In genomic region chr11:68792400-68792955, GRCh38 we compare ENCODE assay signal across 27 cellular contexts. TPM values are rescaled to one million over a fixed set of nuclear protein-coding genes. Genes with fewer than 3 reads are reported as not detected.
A peak's percentile ranks its signal among the peaks of the same experiment; 100 is the strongest.
DNase-seq lines count a peak whose midpoint lies in the region; FAIRE-seq and TF ChIP-seq lines count a peak whose summit lies in the region.
"Had no signal": no experiment of that assay in that cellular context is flagged by ENCODE, and none has a peak within 500 bp of the region (broad histone marks: within the 10 kb centered on the region; RNA-seq: fewer than 3 reads in every experiment).

No MANE protein-coding gene starts in this region.

- H3K9me3 ChIP-seq in mesenchymal stem cell (ENCODE audit: control insufficient read depth, low read length) = no peaks in the 10 kb centered on the region
- H3K9me3 ChIP-seq: esophagus muscularis mucosa, pancreas, sigmoid colon had no signal

- no peak overlapping the region for H4K91ac ChIP-seq in mesenchymal stem cell (ENCODE audit: low read length)

- H3K36me3 Mint-ChIP-seq in activated naive CD4-positive, alpha-beta T cell treated with anti-CD3 and anti-CD28 coated beads, Interleukin-2, amount 10 ng/mL, durations not matched to agents 7 days and 5 days = peaks cover 32% of the 10 kb centered on the region

- H3K9me3 Mint-ChIP-seq in activated naive CD4-positive, alpha-beta T cell treated with anti-CD3 and anti-CD28 coated beads, Interleukin-2, amount 10 ng/mL, durations not matched to agents 7 days and 5 days = no peaks in the 10 kb centered on the region
- H3K9me3 Mint-ChIP-seq: activated naive CD4-positive, alpha-beta T cell treated with anti-CD3 and anti-CD28 coated beads for 36 hours; naive thymus-derived CD4-positive, alpha-beta T cell had no signal

- H2BK120ac ChIP-seq in mesenchymal stem cell (ENCODE audit: low read depth, low read length) (no peak overlapping the region), mesendoderm (ENCODE audit: low read depth, low read length) (no peak overlapping the region)

- CTCF ChIA-PET in activated naive CD4-positive, alpha-beta T cell treated with anti-CD3 and anti-CD28 coated beads, Interleukin-2, amount 10 ng/mL, durations not matched to agents 7 days and 5 days (lab: Charles Lee) = no interaction called here

- peak; percentile 55 for FAIRE-seq in HTR-8/SVneo (lab: Jason Lieb, UNC)
- no peak for FAIRE-seq in bronchial epithelial cell (lab: Jason Lieb, UNC)
- FAIRE-seq: pancreas had no signal

- H3K79me2 ChIP-seq in mesendoderm (ENCODE audit: control insufficient read depth, insufficient read depth, low read length) = no peaks in the 10 kb centered on the region

- no peak overlapping the region for H2BK15ac ChIP-seq in mesenchymal stem cell (ENCODE audit: low read depth, poor library complexity, severe bottlenecking)
- no peak overlapping the region for H2BK15ac ChIP-seq in mesendoderm (replicated peaks; ENCODE audit: low read depth)

- H3K36me3 ChIP-seq in bronchial epithelial cell (ENCODE audit: control insufficient read depth, insufficient read depth, low read length) (peaks cover 1% of the 10 kb centered on the region), mesenchymal stem cell (ENCODE audit: control insufficient read depth in 1 of 2, insufficient read depth in 2 of 2, low read depth in 1 of 2, low read length in 2 of 2) (peaks cover 20 to 74% of the 10 kb centered on the region in 2 experiments), mesendoderm (ENCODE audit: control insufficient read depth, insufficient read depth, low read length) (no peaks in the 10 kb centered on the region)

- no peak overlapping the region for H4K8ac ChIP-seq in mesenchymal stem cell (ENCODE audit: low read length)
- no peak overlapping the region for H4K8ac ChIP-seq in mesendoderm (ENCODE audit: low read depth, low read length)

- no peak overlapping the region for H2BK5ac ChIP-seq in mesenchymal stem cell (ENCODE audit: low read depth, low read length, poor library complexity, severe bottlenecking)
- no peak overlapping the region for H2BK5ac ChIP-seq in mesendoderm (ENCODE audit: low read length)

- WGBS in mesenchymal stem cell = 53% methylated on average over 18 of the region's 18 CpGs
- no CpG with 5 or more reads among the region's 18 CpGs for WGBS in mesendoderm (ENCODE audit: extremely low coverage, insufficient coverage, low lambda C conversion rate)

- H3K4me2 ChIP-seq in mesenchymal stem cell (ENCODE audit: low read length, poor library complexity, severe bottlenecking) (no peak overlapping the region), mesendoderm (ENCODE audit: low read length) (no peak overlapping the region)
- H3K4me2 ChIP-seq: KMS-11 had no signal

- H3K9ac ChIP-seq in mesenchymal stem cell (ENCODE audit: low read length) (peak overlapping the region; percentile 57), mesendoderm (ENCODE audit: low read length) (no peak overlapping the region)
- H3K9ac ChIP-seq: KMS-11 had no signal

- no peak for TF ChIP-seq CTCF in bronchial epithelial cell (IDR thresholded peaks at IDR 0.05; ENCODE audit: insufficient read depth, low read length, severe bottlenecking)

- H3K27ac ChIP-seq in mesenchymal stem cell (ENCODE audit: low read length, poor library complexity, severe bottlenecking) (peak overlapping the region; percentile 48), mesendoderm (ENCODE audit: low read depth, low read length) (no peak overlapping the region)
- H3K27ac ChIP-seq: C4-2B, esophagus muscularis mucosa, KMS-11, pancreas, sigmoid colon had no signal

- no peak overlapping the region for H3K56ac ChIP-seq in mesendoderm (ENCODE audit: low read length)

- H2AK5ac ChIP-seq in mesenchymal stem cell (ENCODE audit: low read length, severe bottlenecking) (no peak overlapping the region), mesendoderm (ENCODE audit: low read length) (no peak overlapping the region)

- H3K18ac ChIP-seq in mesenchymal stem cell (ENCODE audit: low read depth in 1 of 2, low read length in 2 of 2) (peak overlapping the region in 1 of 2 experiments; percentile 28), mesendoderm (ENCODE audit: low read length) (no peak overlapping the region)

- H3K23ac ChIP-seq in mesenchymal stem cell (ENCODE audit: low read length in 2 of 2) (no peak overlapping the region), mesendoderm (ENCODE audit: low read length) (no peak overlapping the region)

- no peak overlapping the region for H3K4me3 Mint-ChIP-seq in activated naive CD4-positive, alpha-beta T cell treated with anti-CD3 and anti-CD28 coated beads, Interleukin-2, amount 10 ng/mL, durations not matched to agents 7 days and 5 days
- H3K4me3 Mint-ChIP-seq: activated naive CD4-positive, alpha-beta T cell treated with anti-CD3 and anti-CD28 coated beads for 36 hours; naive thymus-derived CD4-positive, alpha-beta T cell had no signal

- peak overlapping the region in 1 of 2 experiments; percentile 0 for H2BK12ac ChIP-seq in mesenchymal stem cell (ENCODE audit: low read length in 2 of 2)

- no peaks in the 10 kb centered on the region for H3K4me1 Mint-ChIP-seq in activated naive CD4-positive, alpha-beta T cell treated with anti-CD3 and anti-CD28 coated beads, Interleukin-2, amount 10 ng/mL, durations not matched to agents 7 days and 5 days

- H3K27ac Mint-ChIP-seq in activated naive CD4-positive, alpha-beta T cell treated with anti-CD3 and anti-CD28 coated beads, Interleukin-2, amount 10 ng/mL, durations not matched to agents 7 days and 5 days = no peak overlapping the region
- H3K27ac Mint-ChIP-seq: activated naive CD4-positive, alpha-beta T cell treated with anti-CD3 and anti-CD28 coated beads for 36 hours; naive thymus-derived CD4-positive, alpha-beta T cell had no signal

- H3K14ac ChIP-seq in mesenchymal stem cell (ENCODE audit: low read length in 2 of 2) = peak overlapping the region in 1 of 2 experiments; percentile 44

- H4K5ac ChIP-seq in mesendoderm (ENCODE audit: low read length) = no peak overlapping the region

- H3K27me3 ChIP-seq in bronchial epithelial cell (ENCODE audit: control insufficient read depth, insufficient read depth, low read length) = no peaks in the 10 kb centered on the region
- no peaks in the 10 kb centered on the region for H3K27me3 ChIP-seq in mesenchymal stem cell (ENCODE audit: control insufficient read depth in 1 of 2, insufficient read depth in 1 of 2, low read length in 2 of 2)
- H3K27me3 ChIP-seq in mesendoderm (ENCODE audit: insufficient read depth, low read length, poor library complexity) = no peaks in the 10 kb centered on the region
- H3K27me3 ChIP-seq: esophagus muscularis mucosa, pancreas, sigmoid colon had no signal

- H3K4ac ChIP-seq in mesenchymal stem cell (ENCODE audit: low read depth in 1 of 2, low read length in 2 of 2) (no peak overlapping the region), mesendoderm (ENCODE audit: low read depth, low read length) (no peak overlapping the region)

- peaks cover 4% of the 10 kb centered on the region for H3K4me1 ChIP-seq in mesenchymal stem cell (ENCODE audit: control insufficient read depth, insufficient read depth, low read depth, low read length)
- no peaks in the 10 kb centered on the region for H3K4me1 ChIP-seq in mesendoderm (ENCODE audit: control insufficient read depth, low read depth, low read length)
- H3K4me1 ChIP-seq: pancreas, sigmoid colon had no signal

- no peak overlapping the region for H3K4me3 ChIP-seq in bronchial epithelial cell (ENCODE audit: low read depth, low read length)
- H3K4me3 ChIP-seq in mesenchymal stem cell (ENCODE audit: insufficient read depth in 1 of 2, low read depth in 1 of 2, low read length in 2 of 2) = no peak overlapping the region
- H3K4me3 ChIP-seq in mesendoderm (ENCODE audit: low read length) = no peak overlapping the region
- H3K4me3 ChIP-seq: esophagus muscularis mucosa, pancreas, sigmoid colon had no signal

- no peaks in the 10 kb centered on the region for H3K27me3 Mint-ChIP-seq in activated naive CD4-positive, alpha-beta T cell treated with anti-CD3 and anti-CD28 coated beads, Interleukin-2, amount 10 ng/mL, durations not matched to agents 7 days and 5 days
- H3K27me3 Mint-ChIP-seq: naive thymus-derived CD4-positive, alpha-beta T cell had no signal

- no peaks in the 10 kb centered on the region for H3K79me1 ChIP-seq in mesenchymal stem cell (replicated peaks; ENCODE audit: low read length, poor library complexity, severe bottlenecking)
- no peaks in the 10 kb centered on the region for H3K79me1 ChIP-seq in mesendoderm (ENCODE audit: low read length)

- DNase-seq in Daoy (ENCODE audit: low read depth) = peak; percentile 57
- no peak for DNase-seq in HTR-8/SVneo (ENCODE audit: insufficient read length, low spot score)
- peak; percentile 1 for DNase-seq in bronchial epithelial cell (ENCODE audit: low read depth)
- DNase-seq in mesenchymal stem cell = peak; percentile 78
- DNase-seq in central memory CD4-positive, alpha-beta T cell = no peak
- DNase-seq in activated naive CD4-positive, alpha-beta T cell treated with anti-CD3 and anti-CD28 coated beads, Interleukin-2, amount 10 ng/mL, durations not matched to agents 7 days and 5 days = no peak
- no peak for DNase-seq in mesendoderm
- DNase-seq in NCI-H2227 treated with DMSO at 0.1 percent for 48 hours (lab: John Stamatoyannopoulos, UW) = no peak
- DNase-seq: activated CD4-positive, CD25-positive, alpha-beta regulatory T cell treated with anti-CD3 and anti-CD28 coated beads, Interleukin-2, amount 50 U/mL, for 72 hours; activated CD8-positive, alpha-beta memory T cell treated with anti-CD3 and anti-CD28 coated beads for 24 hours; activated naive CD4-positive, alpha-beta T cell treated with anti-CD3 and anti-CD28 coated beads for 36 hours; activated T-cell treated with anti-CD3 and anti-CD28 coated beads, Interleukin-2, amount 50 U/mL, for 48 hours; effector memory CD4-positive, alpha-beta T cell; GOT3; naive thymus-derived CD4-positive, alpha-beta T cell; NCI-H1048; NCI-H2029; NCI-H345; NCI-H82; OCI-M1; pancreas; SHP77; sigmoid colon; SW 1271 had no signal

- no peak overlapping the region for H2AFZ ChIP-seq in mesenchymal stem cell (ENCODE audit: low read depth, low read length)

RNA-seq across cellular contexts. Expression of gene TESMIN, which starts 41.2 kb away (rescaled TPM):
- total RNA-seq in Daoy (2014; rRNA removed; shearing (Covaris generic)) = 1.2 TPM in 1 of 2 replicates, not detected in the other
- total RNA-seq in bronchial epithelial cell = 1.4 and 2.4 TPM in 2 replicates
- 2.9 TPM for polyA plus RNA-seq in mesenchymal stem cell (2013, experiment 1 of 2)
- 2.7 TPM for polyA plus RNA-seq in mesenchymal stem cell (2013, experiment 2 of 2)
- polyA plus RNA-seq in mesendoderm (2013, experiment 1 of 2) = 42.7 TPM
- 43.2 TPM for polyA plus RNA-seq in mesendoderm (2013, experiment 2 of 2)
- total RNA-seq: sigmoid colon had no signal

RNA-seq across cellular contexts. Expression of gene CPT1A, which starts 49.2 kb away (rescaled TPM):
- total RNA-seq in Daoy (2014; rRNA removed; shearing (Covaris generic)) = 12.4 and 16.5 TPM in 2 replicates
- total RNA-seq in bronchial epithelial cell = 29.2 and 35.3 TPM in 2 replicates
- 28.4 TPM for polyA plus RNA-seq in mesenchymal stem cell (2013, experiment 1 of 2)
- polyA plus RNA-seq in mesenchymal stem cell (2013, experiment 2 of 2) = 27.0 TPM
- 9.0 TPM for polyA plus RNA-seq in mesendoderm (2013, experiment 1 of 2)
- polyA plus RNA-seq in mesendoderm (2013, experiment 2 of 2) = 9.4 TPM

Comparison
In these comparisons a context has a peak if more than half of its experiments do, and no peak if none do; other contexts are left out.
1. DNase-seq: peak in Daoy (single experiment), bronchial epithelial cell (single experiment) and mesenchymal stem cell (single experiment); none in HTR-8/SVneo (single experiment), central memory CD4-positive, alpha-beta T cell (single experiment), activated naive CD4-positive, alpha-beta T cell treated with anti-CD3 and anti-CD28 coated beads, Interleukin-2, amount 10 ng/mL, durations not matched to agents 7 days and 5 days (single experiment), mesendoderm (single experiment) and NCI-H2227 treated with DMSO at 0.1 percent for 48 hours (single experiment).